1 cellular context compared by ENCODE assay signal in genomic region chr12:88628035-88628434, GRCh38. TPM values are rescaled to one million over a fixed set of nuclear protein-coding genes. Genes with fewer than 3 reads are reported as not detected.
"Had no signal": no experiment of that assay in that cellular context is flagged by ENCODE, and none has a peak within 500 bp of the region (broad histone marks: within the 10 kb centered on the region; RNA-seq: fewer than 3 reads in every experiment).

No MANE protein-coding gene starts in this region.

RNA-seq across cellular contexts. Expression of gene KITLG, which starts 47.8 kb away (rescaled TPM):
- polyA plus RNA-seq: immature natural killer cell had no signal
